In genomic region chr2:126115975-126116374, GRCh38 we compare ENCODE assay signal across 20 cellular contexts.
"Had no signal": no experiment of that assay in that cellular context is flagged by ENCODE, and none has a peak within 500 bp of the region (broad histone marks: within the 10 kb centered on the region; RNA-seq: fewer than 3 reads in every experiment).

No MANE protein-coding gene starts in this region.

- H3K27ac ChIP-seq: epithelial cell of prostate, esophagus muscularis mucosa, gastroesophageal sphincter, ovary, right atrium auricular region, sigmoid colon, skin epidermis, stomach, thoracic aorta, transverse colon had no signal

- ATAC-seq: gastroesophageal sphincter; left colon; mucosa of descending colon; naive thymus-derived CD8-positive, alpha-beta T cell had no signal

- H3K4me1 ChIP-seq: esophagus muscularis mucosa, gastroesophageal sphincter, right atrium auricular region, sigmoid colon, stomach, transverse colon had no signal

- H3K4me3 Mint-ChIP-seq: naive thymus-derived CD8-positive, alpha-beta T cell had no signal

- DNase-seq: effector memory CD4-positive, alpha-beta T cell; glutamatergic neuron; kidney; left colon; mucosa of descending colon; naive thymus-derived CD8-positive, alpha-beta T cell; nucleus accumbens; ovary; sigmoid colon; stimulated activated CD4-positive, alpha-beta T cell treated with anti-CD3 and anti-CD28 coated beads, Interleukin-2, amount 100 ng/mL, for 24 hours; stimulated activated naive CD4-positive, alpha-beta T cell; stomach; substantia nigra; transverse colon had no signal

- H3K27ac Mint-ChIP-seq: naive thymus-derived CD8-positive, alpha-beta T cell had no signal

- H3K4me1 Mint-ChIP-seq: naive thymus-derived CD8-positive, alpha-beta T cell had no signal

- H3K27me3 Mint-ChIP-seq: naive thymus-derived CD8-positive, alpha-beta T cell had no signal

- H3K9me3 ChIP-seq: esophagus muscularis mucosa, gastroesophageal sphincter, mucosa of descending colon, ovary, right atrium auricular region, sigmoid colon, stomach, thoracic aorta, transverse colon had no signal

- H3K36me3 ChIP-seq: esophagus muscularis mucosa, gastroesophageal sphincter, ovary, right atrium auricular region, sigmoid colon, stomach, thoracic aorta, transverse colon had no signal

- H3K27me3 ChIP-seq: esophagus muscularis mucosa, gastroesophageal sphincter, ovary, right atrium auricular region, sigmoid colon, stomach, transverse colon had no signal

- H3K36me3 Mint-ChIP-seq: naive thymus-derived CD8-positive, alpha-beta T cell had no signal

- H3K4me3 ChIP-seq: esophagus muscularis mucosa, gastroesophageal sphincter, mucosa of descending colon, ovary, right atrium auricular region, sigmoid colon, skin epidermis, stomach, thoracic aorta, transverse colon had no signal
